ENCODE assay signal across 1 cellular context in the genomic region with DNA sequence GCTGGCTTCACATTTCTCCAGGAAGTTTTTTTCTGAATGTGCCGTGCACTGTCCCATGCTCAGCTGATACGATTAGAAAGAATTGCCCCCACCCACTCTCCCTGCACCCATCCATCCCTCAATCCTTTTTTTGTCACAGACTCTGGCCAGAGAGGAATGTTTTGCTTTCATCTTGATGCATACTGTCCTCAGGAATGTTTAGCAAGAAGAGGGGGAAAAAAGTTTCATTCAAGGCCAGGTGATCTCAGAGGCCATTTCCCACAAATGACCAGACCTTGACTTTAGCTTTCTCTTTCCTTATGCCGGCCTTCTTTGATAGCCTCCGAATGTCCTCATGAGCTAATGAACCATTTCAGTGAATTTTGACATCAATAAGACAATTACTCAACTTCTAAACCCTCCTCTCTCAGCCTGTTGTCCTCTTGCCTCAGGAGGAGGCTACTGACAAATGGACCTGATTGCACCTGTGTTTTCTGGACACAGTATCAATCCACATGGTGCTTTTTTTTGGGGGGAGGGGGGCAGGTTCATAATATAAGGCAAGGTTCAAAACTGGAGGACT.
TF ChIP-seq lines count a peak whose summit lies in the region.

No MANE protein-coding gene starts in this region.

TF ChIP-seq in H1, 55 proteins besides CTCF, POLR2A, EP300 and RAD21:
- TF ChIP-seq TEAD4 (IDR thresholded peaks at IDR 0.05; ENCODE audit: low read depth, low read length) (peak; percentile 49; the same call in 1 of the 2 replicates), SP1 (IDR thresholded peaks at IDR 0.05; ENCODE audit: low read depth, low read length) (0 out of 2 replicates have a peak, but pooled peaks have one; percentile 10), FOSL1 (IDR thresholded peaks at IDR 0.05; ENCODE audit: insufficient read depth, low read depth, low read length) (no peak), CEBPB (IDR thresholded peaks at IDR 0.05; ENCODE audit: low read depth, low read length) (no peak), PHF8 (conservative IDR thresholded peaks at IDR 0.05; ENCODE audit: low read depth, low read length) (no peak), KDM1A (IDR thresholded peaks at IDR 0.05; ENCODE audit: borderline replicate concordance, low read length) (no peak)
- TF ChIP-seq, protein P1, sequence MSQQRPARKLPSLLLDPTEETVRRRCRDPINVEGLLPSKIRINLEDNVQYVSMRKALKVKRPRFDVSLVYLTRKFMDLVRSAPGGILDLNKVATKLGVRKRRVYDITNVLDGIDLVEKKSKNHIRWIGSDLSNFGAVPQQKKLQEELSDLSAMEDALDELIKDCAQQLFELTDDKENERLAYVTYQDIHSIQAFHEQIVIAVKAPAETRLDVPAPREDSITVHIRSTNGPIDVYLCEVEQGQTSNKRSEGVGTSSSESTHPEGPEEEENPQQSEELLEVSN (IDR thresholded peaks at IDR 0.05) = peak; percentile 33; the same call in 1 of the 2 replicates
